1 cellular context compared by ENCODE assay signal in the genomic region with DNA sequence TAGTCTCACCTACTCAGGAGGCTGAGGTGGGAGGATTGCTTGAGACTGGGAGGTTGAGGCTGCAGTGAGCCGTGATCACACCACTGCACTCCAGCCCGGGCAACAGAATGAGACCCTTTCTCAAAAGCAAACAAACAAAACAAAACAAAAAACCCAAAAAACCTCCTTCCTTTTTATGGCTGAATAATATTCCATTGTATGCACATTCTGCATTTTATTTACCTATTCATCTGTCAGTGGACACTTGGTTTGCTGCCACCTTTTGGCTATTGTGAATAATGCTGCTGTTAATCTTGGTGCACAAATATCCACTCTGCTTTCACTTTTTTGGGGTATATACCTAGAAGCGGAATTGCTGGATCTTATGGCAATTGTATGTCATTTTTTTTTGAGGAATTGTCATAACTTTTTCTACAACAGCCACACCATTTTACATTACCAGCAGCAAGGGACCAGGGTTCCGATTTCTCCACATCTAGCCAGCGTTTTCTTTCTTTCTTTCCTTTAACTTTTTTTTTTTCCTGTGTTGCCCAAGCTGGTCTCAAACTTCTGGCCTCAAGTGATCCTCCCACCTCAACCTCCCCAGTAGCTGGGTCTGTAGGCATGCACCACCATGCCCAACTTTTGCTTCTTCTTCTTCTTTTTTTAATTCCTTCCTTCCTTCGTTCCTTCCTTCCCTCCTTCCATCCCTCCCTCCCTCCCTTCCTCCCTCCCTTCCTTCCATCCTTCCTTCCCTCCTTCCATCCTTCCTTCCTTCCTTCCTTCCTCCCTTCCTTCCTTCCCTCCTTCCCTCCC.
TF ChIP-seq lines count a peak whose summit lies in the region.

No MANE protein-coding gene starts in this region.

TF ChIP-seq in HEK293, 187 proteins besides CTCF, POLR2A, EP300 and RAD21 (continued from another document):
- TF ChIP-seq KLF7 (tag by site-specific recombination; IDR thresholded peaks at IDR 0.05; ENCODE audit: borderline replicate concordance) (no peak), ZNF529 (tag by site-specific recombination; IDR thresholded peaks at IDR 0.05; ENCODE audit: insufficient replicate concordance) (no peak)
